ENCODE assay signal across 10 cellular contexts in the genomic region with DNA sequence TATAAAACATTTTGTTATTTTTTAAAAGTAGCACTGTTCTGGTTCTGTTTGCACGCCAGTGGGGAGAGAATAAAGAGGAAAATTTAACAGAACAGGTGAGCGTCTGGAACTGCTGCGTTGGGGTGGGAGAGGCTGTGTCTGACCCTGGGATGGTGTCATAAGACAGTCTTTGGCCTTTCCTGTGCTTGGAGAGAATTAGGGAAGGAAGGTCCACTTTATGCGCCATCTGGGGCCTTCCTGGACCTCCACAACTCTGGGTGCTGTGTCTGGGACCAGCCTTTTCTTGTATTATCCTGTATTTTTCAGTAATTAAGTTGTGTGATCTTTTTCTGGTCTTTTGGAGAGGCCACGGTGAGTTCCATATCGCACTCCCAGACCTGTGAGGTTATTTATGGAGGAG. TPM values are rescaled to one million over a fixed set of nuclear protein-coding genes. Genes with fewer than 3 reads are reported as not detected.
DNase-seq lines count a peak whose midpoint lies in the region; TF ChIP-seq lines count a peak whose summit lies in the region.
"Had no signal": no experiment of that assay in that cellular context is flagged by ENCODE, and none has a peak within 500 bp of the region (broad histone marks: within the 10 kb centered on the region; RNA-seq: fewer than 3 reads in every experiment).

No MANE protein-coding gene starts in this region.

- H3K9me2 ChIP-seq in SU-DHL-6 (replicated peaks; ENCODE audit: insufficient read depth, low read length), result no peaks in the 10 kb centered on the region

- H3K36me3 ChIP-seq in SU-DHL-6 (ENCODE audit: low read length) (no peaks in the 10 kb centered on the region), spleen (peaks cover 0 to 14% (median 0%) of the 10 kb centered on the region in 6 donors)
- H3K36me3 ChIP-seq: suprapubic skin had no signal

- intact Hi-C loops in activated CD4-positive, alpha-beta T cell treated with anti-CD3 and anti-CD28 coated beads, Interleukin-2, amount 10 ng/mL, durations not matched to agents 24 days and 14 days (cut with micrococcal nuclease), result loop anchor here (5.0 to 10.0 kb wide), 3 partner anchors 216 to 753 kb away; a partner anchor contains a TSS
- intact Hi-C loops in spleen (cut with DNase I; ENCODE audit: low total_unique reads), result loop anchor here (10.0 kb wide), 1 partner anchor 266 kb away; no protein-coding TSS in a partner anchor

- peaks cover 26% of the 10 kb centered on the region for H3F3A ChIP-seq in SU-DHL-6 (ENCODE audit: insufficient read depth)

- H3K9me3 ChIP-seq in SU-DHL-6 (ENCODE audit: insufficient read depth, low read length), result no peaks in the 10 kb centered on the region
- no peaks in the 10 kb centered on the region for H3K9me3 ChIP-seq in spleen
- H3K9me3 ChIP-seq: A549, suprapubic skin had no signal

- H3K27me3 Mint-ChIP-seq in activated CD4-positive, alpha-beta T cell treated with anti-CD3 and anti-CD28 coated beads, Interleukin-2, amount 10 ng/mL, durations not matched to agents 24 days and 14 days, result peaks cover 49% of the 10 kb centered on the region
- H3K27me3 Mint-ChIP-seq in glutamatergic neuron (ENCODE audit: unreplicated experiment), result peaks cover 10% of the 10 kb centered on the region

- peaks cover 2% of the 10 kb centered on the region for H3K36me3 Mint-ChIP-seq in activated CD4-positive, alpha-beta T cell treated with anti-CD3 and anti-CD28 coated beads, Interleukin-2, amount 10 ng/mL, durations not matched to agents 24 days and 14 days (ENCODE audit: low read depth)
- H3K36me3 Mint-ChIP-seq in glutamatergic neuron (ENCODE audit: unreplicated experiment), result no peaks in the 10 kb centered on the region

- H3K27me3 ChIP-seq in SU-DHL-6 (ENCODE audit: low read length) (no peaks in the 10 kb centered on the region), spleen (replicated peaks in 1 of 7) (peaks cover 0 to 11% (median 0%) of the 10 kb centered on the region in 7 donors)

- TF ChIP-seq CTCF in SU-DHL-6 (IDR thresholded peaks at IDR 0.05; ENCODE audit: insufficient read depth, low read length, poor library complexity, severe bottlenecking), result no peak
- no peak for TF ChIP-seq CTCF in glutamatergic neuron (IDR thresholded peaks at IDR 0.05; ENCODE audit: partially characterized antibody, unreplicated experiment)
- no peak for TF ChIP-seq CTCF in spleen (IDR thresholded peaks at IDR 0.05 in 8 of 11, conservative IDR thresholded peaks at IDR 0.05 in 3 of 11)

- no peaks in the 10 kb centered on the region for H3K79me2 ChIP-seq in SU-DHL-6 (ENCODE audit: insufficient read depth, low read length)

- H3K9me3 Mint-ChIP-seq in activated CD4-positive, alpha-beta T cell treated with anti-CD3 and anti-CD28 coated beads, Interleukin-2, amount 10 ng/mL, durations not matched to agents 24 days and 14 days, result no peaks in the 10 kb centered on the region
- H3K9me3 Mint-ChIP-seq in glutamatergic neuron (ENCODE audit: unreplicated experiment), result peaks cover 25% of the 10 kb centered on the region

- H3K4me3 Mint-ChIP-seq in activated CD4-positive, alpha-beta T cell treated with anti-CD3 and anti-CD28 coated beads, Interleukin-2, amount 10 ng/mL, durations not matched to agents 24 days and 14 days, result peak overlapping the region; percentile 26
- peak overlapping the region; percentile 87 for H3K4me3 Mint-ChIP-seq in glutamatergic neuron (ENCODE audit: unreplicated experiment)

- H3K4me2 ChIP-seq in SU-DHL-6 (ENCODE audit: low read depth, low read length, poor library complexity, severe bottlenecking), result peak overlapping the region; percentile 74

- H3K4me3 ChIP-seq in SU-DHL-6 (ENCODE audit: insufficient read depth, low read length, poor library complexity, severe bottlenecking), result no peak overlapping the region
- H3K4me3 ChIP-seq in spleen, result peak overlapping the region in 7 of 8 donors; percentile 68 to 94 (median 87)
- H3K4me3 ChIP-seq: A549 had no signal

- no peak overlapping the region; the same call in 1 of the 2 replicates for H3K9ac ChIP-seq in SU-DHL-6 (ENCODE audit: low read length)

- H3K4me1 ChIP-seq in spleen, result peaks cover 33 to 97% (median 75%) of the 10 kb centered on the region in 6 donors

- H4K20me1 ChIP-seq in SU-DHL-6 (ENCODE audit: low read depth, low read length), result no peaks in the 10 kb centered on the region

- H3K27ac Mint-ChIP-seq in activated CD4-positive, alpha-beta T cell treated with anti-CD3 and anti-CD28 coated beads, Interleukin-2, amount 10 ng/mL, durations not matched to agents 24 days and 14 days, result no peak overlapping the region
- peak overlapping the region; percentile 77 for H3K27ac Mint-ChIP-seq in glutamatergic neuron (ENCODE audit: unreplicated experiment)

- no peak for TF ChIP-seq POLR2A in spleen (IDR thresholded peaks at IDR 0.05)

- H3K27ac ChIP-seq in SU-DHL-6 (ENCODE audit: low read depth, low read length) (peak overlapping the region; percentile 78), spleen (peak overlapping the region; percentile 3 to 98 (median 92))

- no peak for DNase-seq in activated CD4-positive, alpha-beta T cell treated with anti-CD3 and anti-CD28 coated beads, Interleukin-2, amount 10 ng/mL, durations not matched to agents 24 days and 14 days
- DNase-seq in activated CD4-positive, alpha-beta T cell treated with anti-CD3 and anti-CD28 coated beads, Interleukin-2, amount 50 U/mL, for 4 hours, result no peak
- DNase-seq in glutamatergic neuron (no peak), spleen (no peak), activated gamma-delta T cell (lab: John Stamatoyannopoulos, UW) (no peak), UCSD-AML1 (lab: John Stamatoyannopoulos, UW; ENCODE audit: unreplicated experiment) (no peak), iPS-NIHi7 (ENCODE audit: extremely low spot score) (no peak)

- H2AFZ ChIP-seq in SU-DHL-6 (ENCODE audit: low read depth, low read length, severe bottlenecking), result no peak overlapping the region

- 49 to 57% (median 53%) methylated on average over 6 of the region's 6 CpGs for WGBS in spleen, 5 donors

- H3K4me1 Mint-ChIP-seq in activated CD4-positive, alpha-beta T cell treated with anti-CD3 and anti-CD28 coated beads, Interleukin-2, amount 10 ng/mL, durations not matched to agents 24 days and 14 days, result peaks cover 38% of the 10 kb centered on the region
- peaks cover 39% of the 10 kb centered on the region for H3K4me1 Mint-ChIP-seq in glutamatergic neuron (ENCODE audit: low read depth, unreplicated experiment)

RNA-seq across cellular contexts. Expression of a gene that starts 3.3 kb away (rescaled TPM):
- 7.0 TPM in 2 replicates for total RNA-seq in activated CD4-positive, alpha-beta T cell treated with anti-CD3 and anti-CD28 coated beads, Interleukin-2, amount 10 ng/mL, durations not matched to agents 24 days and 14 days
- total RNA-seq in glutamatergic neuron (ENCODE audit: unreplicated experiment) (21.6 TPM), spleen (100 to 1,000 TPM in 1 of 7 donors, 10 to 100 TPM in 6; 51.8 to 102 (median 74.0) TPM)
- 10 to 100 TPM; 16.9 to 62.8 (median 18.6) TPM for polyA plus RNA-seq in spleen

RNA-seq across cellular contexts. Expression of a gene that starts 17.0 kb away (rescaled TPM):
- 59.0 and 60.2 TPM in 2 replicates for total RNA-seq in activated CD4-positive, alpha-beta T cell treated with anti-CD3 and anti-CD28 coated beads, Interleukin-2, amount 10 ng/mL, durations not matched to agents 24 days and 14 days
- 26.5 TPM for total RNA-seq in glutamatergic neuron (ENCODE audit: unreplicated experiment)
- 10 to 100 TPM; 33.1 to 58.0 (median 44.1) TPM for total RNA-seq in spleen
- 10 to 100 TPM; 10.8 to 26.3 (median 15.6) TPM for polyA plus RNA-seq in spleen

RNA-seq across cellular contexts. Expression of a gene that starts 55.7 kb away (rescaled TPM):
- 2.4 and 2.8 TPM in 2 replicates for total RNA-seq in activated CD4-positive, alpha-beta T cell treated with anti-CD3 and anti-CD28 coated beads, Interleukin-2, amount 10 ng/mL, durations not matched to agents 24 days and 14 days
- total RNA-seq in glutamatergic neuron (ENCODE audit: unreplicated experiment) (35.3 TPM), spleen (10 to 100 TPM; 11.5 to 30.3 (median 21.7) TPM)
- polyA plus RNA-seq in spleen, result 10 to 100 TPM in 2 of 3 donors, 1 to 10 TPM in 1; 5.5 to 23.3 (median 22.4) TPM
